In genomic region chr2:163753721-163754120, GRCh38 we compare ENCODE assay signal across 19 cellular contexts. TPM values are rescaled to one million over a fixed set of nuclear protein-coding genes. Genes with fewer than 3 reads are reported as not detected.
"Had no signal": no experiment of that assay in that cellular context is flagged by ENCODE, and none has a peak within 500 bp of the region (broad histone marks: within the 10 kb centered on the region; RNA-seq: fewer than 3 reads in every experiment).

No MANE protein-coding gene starts in this region.

- ATAC-seq: effector memory CD8-positive, alpha-beta T cell; heart right ventricle; naive thymus-derived CD4-positive, alpha-beta T cell had no signal

- H3K27ac ChIP-seq: esophagus squamous epithelium, heart right ventricle, neutrophil, ovary, right atrium auricular region, sigmoid colon, skin epidermis, stomach had no signal

- H3K4me1 ChIP-seq: esophagus squamous epithelium, heart right ventricle, right atrium auricular region, stomach had no signal

- H3K27me3 ChIP-seq: esophagus squamous epithelium, heart right ventricle, neutrophil, ovary, right atrium auricular region, sigmoid colon, stomach had no signal

- H3K4me3 ChIP-seq: esophagus squamous epithelium, heart right ventricle, ovary, right atrium auricular region, sigmoid colon, skin epidermis, stomach, thoracic aorta had no signal

- H3K9me3 ChIP-seq: esophagus squamous epithelium, heart right ventricle, neutrophil, ovary, right atrium auricular region, sigmoid colon, stomach, thoracic aorta had no signal

- DNase-seq: effector memory CD8-positive, alpha-beta T cell; esophagus squamous epithelium; heart right ventricle; hypothalamus; kidney glomerular epithelial cell; mesendoderm; naive thymus-derived CD4-positive, alpha-beta T cell; nephron progenitor cell; ovary; sigmoid colon; stimulated activated naive CD4-positive, alpha-beta T cell; stomach; substantia nigra; trophoblast cell had no signal

- H3K36me3 ChIP-seq: esophagus squamous epithelium, heart right ventricle, neutrophil, ovary, right atrium auricular region, sigmoid colon, stomach, thoracic aorta had no signal

RNA-seq across cellular contexts. Expression of gene FIGN, which starts 17.9 kb away (rescaled TPM):
- total RNA-seq: mononuclear cell had no signal
- polyA plus RNA-seq: naive thymus-derived CD4-positive, alpha-beta T cell had no signal
